Comparison of ENCODE assay signal across 19 cellular contexts in the genomic region with DNA sequence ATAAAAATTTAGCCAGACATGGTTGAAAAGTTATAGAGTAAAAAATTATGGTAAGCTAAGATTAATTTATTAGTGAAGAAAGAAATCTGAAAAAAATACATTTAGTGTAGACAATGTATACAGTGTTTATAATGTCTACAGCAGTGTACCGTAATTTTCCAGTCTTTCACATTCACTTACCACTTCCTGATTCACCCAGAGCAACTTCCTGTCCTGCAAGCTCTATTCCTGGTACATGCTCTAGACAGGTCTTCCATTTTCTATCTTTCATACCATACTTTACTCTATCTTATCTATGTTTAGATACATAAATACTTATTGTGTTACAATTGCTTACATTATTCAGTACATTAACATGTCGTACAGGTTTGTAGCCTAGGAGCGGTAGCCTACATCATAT.
"Had no signal": no experiment of that assay in that cellular context is flagged by ENCODE, and none has a peak within 500 bp of the region (broad histone marks: within the 10 kb centered on the region; RNA-seq: fewer than 3 reads in every experiment).

No MANE protein-coding gene starts in this region.

- H3K4me3 ChIP-seq: heart left ventricle, ovary, prostate gland, transverse colon had no signal

- DNase-seq: activated T-cell treated with anti-CD3 and anti-CD28 coated beads, Interleukin-2, amount 50 U/mL, for 1 hour; aorta; effector CD4-positive, alpha-beta T cell; heart left ventricle; left cardiac atrium; ovary; stimulated activated CD4-positive, alpha-beta T cell treated with anti-CD3 and anti-CD28 coated beads, Interleukin-2, amount 100 ng/mL, for 48 hours; stimulated activated CD8-positive, alpha-beta memory T cell treated with anti-CD3 and anti-CD28 coated beads, Interleukin-4, amount 100 ng/mL, for 48 hours; stimulated activated naive B cell treated with anti-CD40 and anti-IgM and Interleukin-4, amounts not matched to agents 10 μg/mL and 1 μg/mL and 100 μg/mL, for 72 hours; transverse colon had no signal

- H3K27ac ChIP-seq: heart left ventricle, ovary, prostate gland, transverse colon had no signal

- FAIRE-seq: islet of Langerhans, urothelium cell line had no signal

- H3K9me3 ChIP-seq: ovary, prostate gland, transverse colon had no signal

- H3K27me3 ChIP-seq: heart left ventricle, ovary, transverse colon had no signal

- H3K4me1 Mint-ChIP-seq: activated T-helper 17 cell treated with anti-CD3 and anti-CD28 coated beads, Interleukin-2, amount 50 U/mL, for 72 hours; stimulated activated naive B cell treated with anti-CD40 and anti-IgM and Interleukin-4, amounts not matched to agents 10 μg/mL and 1 μg/mL and 100 μg/mL, for 72 hours had no signal

- H3K36me3 Mint-ChIP-seq: activated naive CD4-positive, alpha-beta T cell treated with anti-CD3 and anti-CD28 coated beads, Interleukin-2, amount 50 U/mL, for 72 hours; brain; memory B cell; natural killer cell treated with Interleukin-12 subunit alpha and Interleukin-12 subunit beta and Interleukin-15 and Interleukin-18, amount 100 ng/mL, for 72 hours; stimulated activated naive B cell treated with anti-CD40 and anti-IgM and Interleukin-4, amounts not matched to agents 10 μg/mL and 1 μg/mL and 100 μg/mL, for 72 hours had no signal

- H3K4me1 ChIP-seq: heart left ventricle, prostate gland, transverse colon had no signal

- H3K27ac Mint-ChIP-seq: activated naive CD4-positive, alpha-beta T cell treated with anti-CD3 and anti-CD28 coated beads, Interleukin-2, amount 50 U/mL, for 72 hours; activated T-helper 17 cell treated with anti-CD3 and anti-CD28 coated beads, Interleukin-2, amount 50 U/mL, for 72 hours; brain; dendritic cell treated with granulocyte-macrophage colony-stimulating factor and Interleukin-4, amounts not matched to agents 40 ng/mL and 50 ng/mL, for 4 days; memory B cell; natural killer cell treated with Interleukin-12 subunit alpha and Interleukin-12 subunit beta and Interleukin-15 and Interleukin-18, amount 100 ng/mL, for 72 hours; stimulated activated naive B cell treated with anti-CD40 and anti-IgM and Interleukin-4, amounts not matched to agents 10 μg/mL and 1 μg/mL and 100 μg/mL, for 72 hours had no signal

- H3K4me3 Mint-ChIP-seq: activated T-helper 17 cell treated with anti-CD3 and anti-CD28 coated beads, Interleukin-2, amount 50 U/mL, for 72 hours; brain; dendritic cell treated with granulocyte-macrophage colony-stimulating factor and Interleukin-4, amounts not matched to agents 40 ng/mL and 50 ng/mL, for 4 days; memory B cell; natural killer cell treated with Interleukin-12 subunit alpha and Interleukin-12 subunit beta and Interleukin-15 and Interleukin-18, amount 100 ng/mL, for 72 hours; stimulated activated naive B cell treated with anti-CD40 and anti-IgM and Interleukin-4, amounts not matched to agents 10 μg/mL and 1 μg/mL and 100 μg/mL, for 72 hours had no signal

- ATAC-seq: activated naive CD4-positive, alpha-beta T cell treated with anti-CD3 and anti-CD28 coated beads, Interleukin-2, amount 50 U/mL, for 72 hours; activated T-helper 17 cell treated with anti-CD3 and anti-CD28 coated beads, Interleukin-2, amount 50 U/mL, for 72 hours; heart left ventricle; left cardiac atrium; natural killer cell treated with Interleukin-12 subunit alpha and Interleukin-12 subunit beta and Interleukin-15 and Interleukin-18, amount 100 ng/mL, for 72 hours; stimulated activated naive B cell treated with anti-CD40 and anti-IgM and Interleukin-4, amounts not matched to agents 10 μg/mL and 1 μg/mL and 100 μg/mL, for 72 hours had no signal

- H3K9me3 Mint-ChIP-seq: brain; dendritic cell treated with granulocyte-macrophage colony-stimulating factor and Interleukin-4, amounts not matched to agents 40 ng/mL and 50 ng/mL, for 4 days had no signal

- H3K27me3 Mint-ChIP-seq: activated T-helper 17 cell treated with anti-CD3 and anti-CD28 coated beads, Interleukin-2, amount 50 U/mL, for 72 hours; brain; dendritic cell treated with granulocyte-macrophage colony-stimulating factor and Interleukin-4, amounts not matched to agents 40 ng/mL and 50 ng/mL, for 4 days; memory B cell; natural killer cell treated with Interleukin-12 subunit alpha and Interleukin-12 subunit beta and Interleukin-15 and Interleukin-18, amount 100 ng/mL, for 72 hours; stimulated activated naive B cell treated with anti-CD40 and anti-IgM and Interleukin-4, amounts not matched to agents 10 μg/mL and 1 μg/mL and 100 μg/mL, for 72 hours had no signal
